ENCODE assay signal across 1 cellular context in genomic region chr15:51736069-51736468, GRCh38.
TF ChIP-seq lines count a peak whose summit lies in the region.

No MANE protein-coding gene starts in this region.

TF ChIP-seq in GM23338, 12 proteins besides CTCF, POLR2A, EP300 and RAD21 (continued from another document):
- TF ChIP-seq ETS1 (IDR thresholded peaks at IDR 0.05) (no peak), REST (IDR thresholded peaks at IDR 0.05; ENCODE audit: unreplicated experiment) (no peak), ZNF331 (CRISPR knock-in tag; IDR thresholded peaks at IDR 0.05; ENCODE audit: low read depth) (no peak), POLR2AphosphoS5 (IDR thresholded peaks at IDR 0.05; ENCODE audit: low read depth) (no peak), EZH2phosphoT487 (IDR thresholded peaks at IDR 0.05; ENCODE audit: unreplicated experiment) (no peak), CREB1 (CRISPR knock-in tag; IDR thresholded peaks at IDR 0.05; ENCODE audit: low read depth) (no peak)
TF ChIP-seq in GM23338: peak in this region for 0.
